ENCODE assay signal across 32 cellular contexts in genomic region chr14:42090122-42090521, GRCh38.
"Had no signal": no experiment of that assay in that cellular context is flagged by ENCODE, and none has a peak within 500 bp of the region (broad histone marks: within the 10 kb centered on the region; RNA-seq: fewer than 3 reads in every experiment).

No MANE protein-coding gene starts in this region.

- DNase-seq: activated effector memory CD4-positive, alpha-beta T cell treated with anti-CD3 and anti-CD28 coated beads, Interleukin-2, amount 50 U/mL, for 16 hours; activated effector memory CD4-positive, alpha-beta T cell treated with Interleukin-2 at 50 U/mL for 16 hours; activated gamma-delta T cell; activated gamma-delta T cell treated with Interleukin-2 at 50 U/mL for 16 hours; activated naive CD4-positive, alpha-beta T cell; activated naive CD4-positive, alpha-beta T cell treated with anti-CD3 and anti-CD28 coated beads for 36 hours; activated naive CD4-positive, alpha-beta T cell treated with anti-CD3 and anti-CD28 coated beads, Interleukin-2, amount 10 ng/mL, durations not matched to agents 7 days and 5 days; activated naive CD4-positive, alpha-beta T cell treated with anti-CD3 and anti-CD28 coated beads, Interleukin-2, amount 50 U/mL, for 16 hours; activated naive CD4-positive, alpha-beta T cell treated with Interleukin-2 at 50 U/mL for 16 hours; activated naive CD8-positive, alpha-beta T cell treated with anti-CD3 and anti-CD28 coated beads for 36 hours; activated naive CD8-positive, alpha-beta T cell treated with anti-CD3 and anti-CD28 coated beads, Interleukin-2, amount 10 ng/mL, durations not matched to agents 7 days and 5 days; activated naive CD8-positive, alpha-beta T cell treated with anti-CD3 and anti-CD28 coated beads, Interleukin-2, amount 50 U/mL, for 24 hours; activated T-cell treated with anti-CD3 and anti-CD28 coated beads, Interleukin-2, amount 50 U/mL, for 1 hour; activated T-cell treated with anti-CD3 and anti-CD28 coated beads, Interleukin-2, amount 50 U/mL, for 24 hours; activated T-cell treated with anti-CD3 and anti-CD28 coated beads, Interleukin-2, amount 50 U/mL, for 4 hours; activated T-cell treated with anti-CD3 and anti-CD28 coated beads, Interleukin-2, amount 50 U/mL, for 48 hours; activated T-cell treated with anti-CD3 and anti-CD28 coated beads, Interleukin-2, amount 50 U/mL, for 72 hours; adrenal gland; amniotic stem cell; amygdala; anterior cingulate cortex; aorta; body of pancreas; brain microvascular endothelial cell; caudate nucleus; central memory CD4-positive, alpha-beta T cell; cerebellar nuclear complex had no signal

- H3K27me3 ChIP-seq: adrenal gland, ascending aorta, body of pancreas, brain microvascular endothelial cell, breast epithelium, cardiac muscle cell had no signal

- ATAC-seq: activated naive CD4-positive, alpha-beta T cell treated with anti-CD3 and anti-CD28 coated beads, Interleukin-2, amount 50 U/mL, for 72 hours; activated naive CD8-positive, alpha-beta T cell treated with anti-CD3 and anti-CD28 coated beads, Interleukin-2, amount 50 U/mL, for 24 hours; activated T-cell treated with anti-CD3 and anti-CD28 coated beads, Interleukin-2, amount 50 U/mL, for 4 hours; activated T-cell treated with anti-CD3 and anti-CD28 coated beads, Interleukin-2, amount 50 U/mL, for 72 hours; activated T-helper 17 cell treated with anti-CD3 and anti-CD28 coated beads, Interleukin-2, amount 50 U/mL, for 72 hours; body of pancreas had no signal

- H3K36me3 ChIP-seq: adrenal gland, ascending aorta, brain microvascular endothelial cell, breast epithelium, cardiac muscle cell had no signal

- H3K4me1 ChIP-seq: adrenal gland, ascending aorta, body of pancreas, breast epithelium had no signal

- H3K27ac ChIP-seq: adrenal gland, ascending aorta, body of pancreas, brain microvascular endothelial cell, breast epithelium, cardiac muscle cell had no signal

- H3K9me3 ChIP-seq: adrenal gland, ascending aorta, body of pancreas, breast epithelium had no signal

- H3K4me3 ChIP-seq: adrenal gland, ascending aorta, body of pancreas, breast epithelium, cardiac muscle cell had no signal
